ENCODE assay signal across 8 cellular contexts in the genomic region with DNA sequence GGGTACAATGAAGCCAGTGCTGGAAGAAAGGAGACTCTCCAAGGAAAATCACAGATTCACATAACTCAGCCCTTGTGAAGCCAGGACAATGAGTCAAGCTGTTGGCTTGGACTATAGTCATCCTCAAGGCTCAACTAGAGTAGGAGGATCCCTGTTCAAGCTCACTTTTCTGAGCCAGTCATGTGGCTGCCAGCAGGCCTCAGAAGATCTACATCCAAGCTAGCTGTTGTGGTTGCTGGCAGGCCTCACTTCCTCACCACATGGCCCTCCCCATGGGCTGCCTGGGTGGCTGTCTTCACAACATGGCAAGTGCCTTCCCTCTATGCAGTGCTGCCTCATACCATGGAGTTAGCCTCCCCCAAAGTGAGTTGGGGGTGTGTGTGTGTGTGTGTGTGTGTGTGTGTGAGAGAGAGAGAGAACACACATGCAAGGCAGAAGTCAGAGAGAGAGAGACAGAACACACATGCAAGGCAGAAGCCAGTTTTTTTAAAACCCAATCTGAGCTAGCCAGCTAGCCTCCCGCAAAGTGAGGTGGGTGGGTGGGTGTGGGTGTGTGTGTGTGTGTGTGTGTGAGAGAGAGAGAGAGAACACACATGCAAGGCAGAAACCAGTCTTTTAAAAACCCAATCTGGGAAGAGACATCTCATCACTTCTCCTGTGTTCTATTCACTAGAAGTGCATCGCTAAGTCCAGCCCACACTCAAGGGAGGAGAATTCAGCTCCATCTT. TPM values are rescaled to one million over a fixed set of nuclear protein-coding genes. Genes with fewer than 3 reads are reported as not detected.
DNase-seq lines count a peak whose midpoint lies in the region; ATAC-seq and TF ChIP-seq lines count a peak whose summit lies in the region.

No MANE protein-coding gene starts in this region.

- no peaks in the 10 kb centered on the region for H3K36me3 ChIP-seq in GM06990 (ENCODE audit: control insufficient read depth, insufficient read depth, low read length)

- H3K27ac Mint-ChIP-seq in natural killer cell treated with Interleukin-12 subunit alpha and Interleukin-12 subunit beta and Interleukin-15 and Interleukin-18, amount 100 ng/mL, for 72 hours = peak overlapping the region; percentile 79 to 86

- H3K36me3 Mint-ChIP-seq in natural killer cell treated with Interleukin-12 subunit alpha and Interleukin-12 subunit beta and Interleukin-15 and Interleukin-18, amount 100 ng/mL, for 72 hours = no peaks in the 10 kb centered on the region

- no peaks in the 10 kb centered on the region for H3K27me3 Mint-ChIP-seq in natural killer cell treated with Interleukin-12 subunit alpha and Interleukin-12 subunit beta and Interleukin-15 and Interleukin-18, amount 100 ng/mL, for 72 hours

- H3K4me1 Mint-ChIP-seq in natural killer cell treated with Interleukin-12 subunit alpha and Interleukin-12 subunit beta and Interleukin-15 and Interleukin-18, amount 100 ng/mL, for 72 hours (ENCODE audit: low read depth in 2 of 2) = peaks cover 14 to 22% of the 10 kb centered on the region in 2 donors

- H3K4me3 Mint-ChIP-seq in natural killer cell treated with Interleukin-12 subunit alpha and Interleukin-12 subunit beta and Interleukin-15 and Interleukin-18, amount 100 ng/mL, for 72 hours = peak overlapping the region; percentile 71

- H3K9me3 Mint-ChIP-seq in natural killer cell treated with Interleukin-12 subunit alpha and Interleukin-12 subunit beta and Interleukin-15 and Interleukin-18, amount 100 ng/mL, for 72 hours = no peaks in the 10 kb centered on the region

- no peak overlapping the region for H3K4me3 ChIP-seq in GM06990 (replicated peaks; ENCODE audit: low read depth, low read length)

- peak; percentile 97 for ATAC-seq in HG02610 (IDR thresholded peaks at IDR 0.05; ENCODE audit: unreplicated experiment)
- ATAC-seq in natural killer cell treated with Interleukin-12 subunit alpha and Interleukin-12 subunit beta and Interleukin-15 and Interleukin-18, amount 100 ng/mL, for 72 hours = peak; percentile 96 to 100
- peak; percentile 97 for ATAC-seq in stimulated activated naive CD8-positive, alpha-beta T cell treated with anti-CD3 and anti-CD28 coated beads, Interleukin-15, Interleukin-2, amounts not matched to agents 100 U/mL and 50 U/mL, for 24 hours

- no peak for TF ChIP-seq CTCF in GM06990 (IDR thresholded peaks at IDR 0.05; ENCODE audit: insufficient read depth, low read length, poor library complexity, severe bottlenecking)

- no peaks in the 10 kb centered on the region for H3K27me3 ChIP-seq in GM06990 (replicated peaks; ENCODE audit: control insufficient read depth, insufficient read depth, low read length)

- peak; percentile 61 for DNase-seq in GM06990 (ENCODE audit: extremely low read depth, insufficient read length)
- DNase-seq in NK-92 treated with Interleukin-12 subunit alpha and Interleukin-12 subunit beta, amount 100 ng/mL, for 24 hours (lab: John Stamatoyannopoulos, UW) = peak; percentile 54
- peak; percentile 43 for DNase-seq in activated CD8-positive, alpha-beta memory T cell treated with anti-CD3 and anti-CD28 coated beads, Interleukin-2, amount 50 U/mL, for 24 hours (ENCODE audit: extremely low read depth)
- peak; percentile 76 for DNase-seq in epidermal melanocyte (ENCODE audit: insufficient read length, low spot score)
- DNase-seq in natural killer cell treated with Interleukin-12 subunit alpha and Interleukin-12 subunit beta and Interleukin-15 and Interleukin-18, amount 100 ng/mL, for 72 hours (ENCODE audit: low spot score) = peak; percentile 81
- peak; percentile 76 for DNase-seq in stimulated activated naive CD8-positive, alpha-beta T cell treated with anti-CD3 and anti-CD28 coated beads, Interleukin-15, Interleukin-2, amounts not matched to agents 100 U/mL and 50 U/mL, for 24 hours
- no peak for DNase-seq in NCI-H187 treated with DMSO at 0.1 percent for 48 hours (lab: John Stamatoyannopoulos, UW)

RNA-seq across cellular contexts. Expression of a gene that starts 17.1 kb away (rescaled TPM):
- 10 to 100 TPM in 1 of 2 donors, 1 to 10 TPM in 1; 5.4 to 13.0 TPM for total RNA-seq in natural killer cell treated with Interleukin-12 subunit alpha and Interleukin-12 subunit beta and Interleukin-15 and Interleukin-18, amount 100 ng/mL, for 72 hours
